1 cellular context compared by ENCODE assay signal in genomic region chr19:1018932-1019615, GRCh38.
TF ChIP-seq lines count a peak whose summit lies in the region.

No MANE protein-coding gene starts in this region.

TF ChIP-seq in K562, 482 proteins besides CTCF, POLR2A, EP300 and RAD21:
- TF ChIP-seq CHD2 (IDR thresholded peaks at IDR 0.05; ENCODE audit: low read depth, low read length) (no peak), SLC30A9 (CRISPR knock-in tag; IDR thresholded peaks at IDR 0.05) (no peak), NCOA4 (IDR thresholded peaks at IDR 0.05; ENCODE audit: partially characterized antibody) (no peak), ZBTB1 (CRISPR knock-in tag; IDR thresholded peaks at IDR 0.05; ENCODE audit: borderline replicate concordance, low read depth) (no peak), ZNF384 (IDR thresholded peaks at IDR 0.05; ENCODE audit: low read depth, low read length) (0 out of 2 replicates have a peak, but pooled peaks have one; percentile 17), JUN (IDR thresholded peaks at IDR 0.05; ENCODE audit: borderline replicate concordance, low read depth, low read length) (no peak), JUN (CRISPR knock-in tag; IDR thresholded peaks at IDR 0.05; ENCODE audit: borderline replicate concordance) (0 out of 2 replicates have a peak, but pooled peaks have one; percentile 25), MED1 (CRISPR knock-in tag; IDR thresholded peaks at IDR 0.05; ENCODE audit: borderline replicate concordance) (0 out of 2 replicates have a peak, but pooled peaks have one; percentile 20), SIN3A (IDR thresholded peaks at IDR 0.05; ENCODE audit: borderline replicate concordance in 2 of 2, control insufficient read depth in 1 of 2, low read depth in 2 of 2, low read length in 2 of 2) (no peak), RBFOX2 (IDR thresholded peaks at IDR 0.05; ENCODE audit: low read depth, low read length) (peak; percentile 3; the same call in 1 of the 2 replicates), CHD1 (IDR thresholded peaks at IDR 0.05; ENCODE audit: low read length) (peak; percentile 40), SRSF3 (IDR thresholded peaks at IDR 0.05; ENCODE audit: insufficient read depth, low read length) (no peak), PRDM10 (IDR thresholded peaks at IDR 0.05; ENCODE audit: partially characterized antibody) (peak; percentile 93)
